Comparison of ENCODE assay signal across 1 cellular context in the genomic region with DNA sequence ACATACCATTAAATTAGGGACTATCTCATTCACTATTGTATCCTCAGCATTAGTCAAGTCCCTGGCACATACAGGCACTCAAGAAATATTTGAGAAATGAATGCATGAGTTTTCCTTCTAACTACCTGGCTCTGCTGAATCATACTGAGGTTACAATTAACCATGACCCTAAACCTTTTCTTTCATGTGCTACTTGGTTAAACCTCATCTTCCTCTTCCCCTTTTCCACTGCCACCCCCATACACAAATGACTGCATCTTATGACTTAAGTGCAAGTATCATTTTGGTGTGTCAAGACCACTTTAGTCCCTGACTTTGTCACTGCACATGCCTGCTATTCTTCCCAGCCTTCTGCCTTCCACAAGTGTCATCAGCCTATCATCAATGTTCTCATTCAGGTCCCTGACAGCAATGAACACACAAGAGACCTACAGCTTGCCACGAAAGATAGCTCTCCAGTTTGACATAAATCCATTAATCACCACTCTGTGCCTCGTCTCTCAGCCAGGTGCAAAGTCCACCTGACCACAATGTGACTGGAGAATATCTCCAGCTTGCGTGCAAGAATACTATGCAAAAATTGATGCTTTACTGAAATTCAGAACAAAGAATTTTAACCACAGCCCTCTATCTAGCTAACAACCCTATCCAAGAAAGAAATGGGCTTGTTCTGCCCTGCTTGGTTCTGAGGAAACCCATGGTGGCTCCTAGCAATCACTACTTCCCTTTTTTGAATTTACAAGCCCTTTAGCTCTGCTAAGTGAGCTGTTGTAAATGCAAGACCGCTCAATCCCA.
TF ChIP-seq lines count a peak whose summit lies in the region.

No MANE protein-coding gene starts in this region.

TF ChIP-seq in HepG2, 621 proteins besides CTCF, POLR2A, EP300 and RAD21 (continued from another document and continues in another):
- TF ChIP-seq ARID5B (CRISPR knock-in tag; IDR thresholded peaks at IDR 0.05) (peak; percentile 43; the same call in 1 of the 2 replicates), FOSL2 (CRISPR knock-in tag; IDR thresholded peaks at IDR 0.05) (0 out of 2 replicates have a peak, but pooled peaks have one; percentile 21), ARNT2 (CRISPR knock-in tag; IDR thresholded peaks at IDR 0.05; ENCODE audit: low read depth) (peak; percentile 47; the same call in 1 of the 2 replicates), ZFP91 (CRISPR knock-in tag; IDR thresholded peaks at IDR 0.05; ENCODE audit: borderline replicate concordance) (no peak), ZFP82 (CRISPR knock-in tag; IDR thresholded peaks at IDR 0.05; ENCODE audit: borderline replicate concordance) (no peak), SNAPC4 (CRISPR knock-in tag; IDR thresholded peaks at IDR 0.05) (no peak), HNF4G (IDR thresholded peaks at IDR 0.05; ENCODE audit: borderline replicate concordance, low read depth, low read length) (peak; percentile 49; the same call in 1 of the 2 replicates), HNF4G (CRISPR knock-in tag; IDR thresholded peaks at IDR 0.05; ENCODE audit: borderline replicate concordance, low read depth) (no peak), TRIM24 (CRISPR knock-in tag; IDR thresholded peaks at IDR 0.05) (no peak), SOX5 (CRISPR knock-in tag; IDR thresholded peaks at IDR 0.05; ENCODE audit: borderline replicate concordance) (peak; percentile 15; the same call in 1 of the 2 replicates), SNAPC2 (CRISPR knock-in tag; IDR thresholded peaks at IDR 0.05) (no peak), ZNF775 (CRISPR knock-in tag; IDR thresholded peaks at IDR 0.05; ENCODE audit: borderline replicate concordance) (no peak), SIX1 (CRISPR knock-in tag; IDR thresholded peaks at IDR 0.05; ENCODE audit: borderline replicate concordance) (no peak), HNF4A (CRISPR knock-in tag; IDR thresholded peaks at IDR 0.05) (peak; percentile 87), ZNF501 (CRISPR knock-in tag; IDR thresholded peaks at IDR 0.05) (no peak), ZNF331 (CRISPR knock-in tag; IDR thresholded peaks at IDR 0.05) (no peak), TFAP4 (IDR thresholded peaks at IDR 0.05; ENCODE audit: borderline replicate concordance, low read depth) (no peak), GPBP1L1 (CRISPR knock-in tag; IDR thresholded peaks at IDR 0.05) (no peak), POGZ (CRISPR knock-in tag; IDR thresholded peaks at IDR 0.05) (0 out of 2 replicates have a peak, but pooled peaks have one; percentile 15), ZBTB4 (CRISPR knock-in tag; IDR thresholded peaks at IDR 0.05; ENCODE audit: borderline replicate concordance) (no peak), ZNF644 (CRISPR knock-in tag; IDR thresholded peaks at IDR 0.05; ENCODE audit: low read depth) (peak; percentile 75; the same call in 1 of the 2 replicates), SOX13 (IDR thresholded peaks at IDR 0.05) (no peak), SOX13 (CRISPR knock-in tag; conservative IDR thresholded peaks at IDR 0.05 in 1 of 2, IDR thresholded peaks at IDR 0.05 in 1 of 2) (0 out of 4 replicates have a peak, but pooled peaks of 1 of the 2 experiments have one; percentile 39), TFDP1 (CRISPR knock-in tag; IDR thresholded peaks at IDR 0.05; ENCODE audit: borderline replicate concordance) (no peak), GPN1 (CRISPR knock-in tag; IDR thresholded peaks at IDR 0.05; ENCODE audit: borderline replicate concordance) (no peak), SOX6 (IDR thresholded peaks at IDR 0.05) (no peak), SOX6 (CRISPR knock-in tag; IDR thresholded peaks at IDR 0.05) (peak; percentile 53; the same call in 1 of the 2 replicates), NRL (CRISPR knock-in tag; IDR thresholded peaks at IDR 0.05; ENCODE audit: borderline replicate concordance) (no peak), SAP130 (CRISPR knock-in tag; IDR thresholded peaks at IDR 0.05; ENCODE audit: low read depth) (peak; percentile 60), HNRNPUL1 (IDR thresholded peaks at IDR 0.05; ENCODE audit: low read depth, low read length) (no peak)
- TF ChIP-seq, protein P1, sequence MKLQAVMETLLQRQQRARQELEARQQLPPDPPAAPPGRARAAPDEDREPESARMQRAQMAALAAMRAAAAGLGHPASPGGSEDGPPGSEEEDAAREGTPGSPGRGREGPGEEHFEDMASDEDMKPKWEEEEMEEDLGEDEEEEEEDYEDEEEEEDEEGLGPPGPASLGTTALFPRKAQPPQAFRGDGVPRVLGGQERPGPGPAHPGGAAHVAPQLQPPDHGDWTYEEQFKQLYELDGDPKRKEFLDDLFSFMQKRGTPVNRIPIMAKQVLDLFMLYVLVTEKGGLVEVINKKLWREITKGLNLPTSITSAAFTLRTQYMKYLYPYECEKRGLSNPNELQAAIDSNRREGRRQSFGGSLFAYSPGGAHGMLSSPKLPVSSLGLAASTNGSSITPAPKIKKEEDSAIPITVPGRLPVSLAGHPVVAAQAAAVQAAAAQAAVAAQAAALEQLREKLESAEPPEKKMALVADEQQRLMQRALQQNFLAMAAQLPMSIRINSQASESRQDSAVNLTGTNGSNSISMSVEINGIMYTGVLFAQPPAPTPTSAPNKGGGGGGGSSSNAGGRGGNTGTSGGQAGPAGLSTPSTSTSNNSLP (IDR thresholded peaks at IDR 0.05; ENCODE audit: low read depth, low read length): no peak
- TF ChIP-seq, protein P2, sequence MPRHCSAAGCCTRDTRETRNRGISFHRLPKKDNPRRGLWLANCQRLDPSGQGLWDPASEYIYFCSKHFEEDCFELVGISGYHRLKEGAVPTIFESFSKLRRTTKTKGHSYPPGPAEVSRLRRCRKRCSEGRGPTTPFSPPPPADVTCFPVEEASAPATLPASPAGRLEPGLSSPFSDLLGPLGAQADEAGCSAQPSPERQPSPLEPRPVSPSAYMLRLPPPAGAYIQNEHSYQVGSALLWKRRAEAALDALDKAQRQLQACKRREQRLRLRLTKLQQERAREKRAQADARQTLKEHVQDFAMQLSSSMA (CRISPR knock-in tag; IDR thresholded peaks at IDR 0.05): no peak
